In the genomic region with DNA sequence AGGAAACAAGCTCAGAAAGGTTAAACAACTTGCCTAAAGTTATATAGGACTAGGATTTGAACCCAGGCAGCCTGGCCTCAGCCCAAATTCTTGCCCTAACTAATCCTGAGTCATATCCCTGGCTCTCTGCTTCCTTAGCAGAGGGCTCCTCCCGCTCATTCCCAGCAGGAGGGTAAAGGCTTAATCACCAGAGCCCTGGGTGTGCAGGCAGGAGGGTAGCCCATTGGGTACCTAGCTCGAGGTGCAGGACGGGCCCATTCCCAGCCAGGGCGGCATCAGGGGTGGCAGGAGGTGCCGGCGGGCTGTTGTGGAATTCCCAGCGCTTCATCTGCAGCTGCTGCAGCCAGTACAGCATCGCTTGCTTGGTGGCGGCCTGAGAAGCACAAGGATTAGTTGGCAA, we compare ENCODE assay signal across 1 cellular context.
TF ChIP-seq lines count a peak whose summit lies in the region.

No MANE protein-coding gene starts in this region.

TF ChIP-seq in H1, 55 proteins besides CTCF, POLR2A, EP300 and RAD21 (continued from another document):
- TF ChIP-seq, protein P1, sequence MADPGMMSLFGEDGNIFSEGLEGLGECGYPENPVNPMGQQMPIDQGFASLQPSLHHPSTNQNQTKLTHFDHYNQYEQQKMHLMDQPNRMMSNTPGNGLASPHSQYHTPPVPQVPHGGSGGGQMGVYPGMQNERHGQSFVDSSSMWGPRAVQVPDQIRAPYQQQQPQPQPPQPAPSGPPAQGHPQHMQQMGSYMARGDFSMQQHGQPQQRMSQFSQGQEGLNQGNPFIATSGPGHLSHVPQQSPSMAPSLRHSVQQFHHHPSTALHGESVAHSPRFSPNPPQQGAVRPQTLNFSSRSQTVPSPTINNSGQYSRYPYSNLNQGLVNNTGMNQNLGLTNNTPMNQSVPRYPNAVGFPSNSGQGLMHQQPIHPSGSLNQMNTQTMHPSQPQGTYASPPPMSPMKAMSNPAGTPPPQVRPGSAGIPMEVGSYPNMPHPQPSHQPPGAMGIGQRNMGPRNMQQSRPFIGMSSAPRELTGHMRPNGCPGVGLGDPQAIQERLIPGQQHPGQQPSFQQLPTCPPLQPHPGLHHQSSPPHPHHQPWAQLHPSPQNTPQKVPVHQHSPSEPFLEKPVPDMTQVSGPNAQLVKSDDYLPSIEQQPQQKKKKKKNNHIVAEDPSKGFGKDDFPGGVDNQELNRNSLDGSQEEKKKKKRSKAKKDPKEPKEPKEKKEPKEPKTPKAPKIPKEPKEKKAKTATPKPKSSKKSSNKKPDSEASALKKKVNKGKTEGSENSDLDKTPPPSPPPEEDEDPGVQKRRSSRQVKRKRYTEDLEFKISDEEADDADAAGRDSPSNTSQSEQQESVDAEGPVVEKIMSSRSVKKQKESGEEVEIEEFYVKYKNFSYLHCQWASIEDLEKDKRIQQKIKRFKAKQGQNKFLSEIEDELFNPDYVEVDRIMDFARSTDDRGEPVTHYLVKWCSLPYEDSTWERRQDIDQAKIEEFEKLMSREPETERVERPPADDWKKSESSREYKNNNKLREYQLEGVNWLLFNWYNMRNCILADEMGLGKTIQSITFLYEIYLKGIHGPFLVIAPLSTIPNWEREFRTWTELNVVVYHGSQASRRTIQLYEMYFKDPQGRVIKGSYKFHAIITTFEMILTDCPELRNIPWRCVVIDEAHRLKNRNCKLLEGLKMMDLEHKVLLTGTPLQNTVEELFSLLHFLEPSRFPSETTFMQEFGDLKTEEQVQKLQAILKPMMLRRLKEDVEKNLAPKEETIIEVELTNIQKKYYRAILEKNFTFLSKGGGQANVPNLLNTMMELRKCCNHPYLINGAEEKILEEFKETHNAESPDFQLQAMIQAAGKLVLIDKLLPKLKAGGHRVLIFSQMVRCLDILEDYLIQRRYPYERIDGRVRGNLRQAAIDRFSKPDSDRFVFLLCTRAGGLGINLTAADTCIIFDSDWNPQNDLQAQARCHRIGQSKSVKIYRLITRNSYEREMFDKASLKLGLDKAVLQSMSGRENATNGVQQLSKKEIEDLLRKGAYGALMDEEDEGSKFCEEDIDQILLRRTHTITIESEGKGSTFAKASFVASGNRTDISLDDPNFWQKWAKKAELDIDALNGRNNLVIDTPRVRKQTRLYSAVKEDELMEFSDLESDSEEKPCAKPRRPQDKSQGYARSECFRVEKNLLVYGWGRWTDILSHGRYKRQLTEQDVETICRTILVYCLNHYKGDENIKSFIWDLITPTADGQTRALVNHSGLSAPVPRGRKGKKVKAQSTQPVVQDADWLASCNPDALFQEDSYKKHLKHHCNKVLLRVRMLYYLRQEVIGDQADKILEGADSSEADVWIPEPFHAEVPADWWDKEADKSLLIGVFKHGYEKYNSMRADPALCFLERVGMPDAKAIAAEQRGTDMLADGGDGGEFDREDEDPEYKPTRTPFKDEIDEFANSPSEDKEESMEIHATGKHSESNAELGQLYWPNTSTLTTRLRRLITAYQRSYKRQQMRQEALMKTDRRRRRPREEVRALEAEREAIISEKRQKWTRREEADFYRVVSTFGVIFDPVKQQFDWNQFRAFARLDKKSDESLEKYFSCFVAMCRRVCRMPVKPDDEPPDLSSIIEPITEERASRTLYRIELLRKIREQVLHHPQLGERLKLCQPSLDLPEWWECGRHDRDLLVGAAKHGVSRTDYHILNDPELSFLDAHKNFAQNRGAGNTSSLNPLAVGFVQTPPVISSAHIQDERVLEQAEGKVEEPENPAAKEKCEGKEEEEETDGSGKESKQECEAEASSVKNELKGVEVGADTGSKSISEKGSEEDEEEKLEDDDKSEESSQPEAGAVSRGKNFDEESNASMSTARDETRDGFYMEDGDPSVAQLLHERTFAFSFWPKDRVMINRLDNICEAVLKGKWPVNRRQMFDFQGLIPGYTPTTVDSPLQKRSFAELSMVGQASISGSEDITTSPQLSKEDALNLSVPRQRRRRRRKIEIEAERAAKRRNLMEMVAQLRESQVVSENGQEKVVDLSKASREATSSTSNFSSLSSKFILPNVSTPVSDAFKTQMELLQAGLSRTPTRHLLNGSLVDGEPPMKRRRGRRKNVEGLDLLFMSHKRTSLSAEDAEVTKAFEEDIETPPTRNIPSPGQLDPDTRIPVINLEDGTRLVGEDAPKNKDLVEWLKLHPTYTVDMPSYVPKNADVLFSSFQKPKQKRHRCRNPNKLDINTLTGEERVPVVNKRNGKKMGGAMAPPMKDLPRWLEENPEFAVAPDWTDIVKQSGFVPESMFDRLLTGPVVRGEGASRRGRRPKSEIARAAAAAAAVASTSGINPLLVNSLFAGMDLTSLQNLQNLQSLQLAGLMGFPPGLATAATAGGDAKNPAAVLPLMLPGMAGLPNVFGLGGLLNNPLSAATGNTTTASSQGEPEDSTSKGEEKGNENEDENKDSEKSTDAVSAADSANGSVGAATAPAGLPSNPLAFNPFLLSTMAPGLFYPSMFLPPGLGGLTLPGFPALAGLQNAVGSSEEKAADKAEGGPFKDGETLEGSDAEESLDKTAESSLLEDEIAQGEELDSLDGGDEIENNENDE (IDR thresholded peaks at IDR 0.05; ENCODE audit: insufficient replicate concordance, low read length) = no peak
- no peak for TF ChIP-seq SAP30 (IDR thresholded peaks at IDR 0.05; ENCODE audit: insufficient read depth, insufficient replicate concordance, low read length)
